Comparison of ENCODE assay signal across 26 cellular contexts in the genomic region with DNA sequence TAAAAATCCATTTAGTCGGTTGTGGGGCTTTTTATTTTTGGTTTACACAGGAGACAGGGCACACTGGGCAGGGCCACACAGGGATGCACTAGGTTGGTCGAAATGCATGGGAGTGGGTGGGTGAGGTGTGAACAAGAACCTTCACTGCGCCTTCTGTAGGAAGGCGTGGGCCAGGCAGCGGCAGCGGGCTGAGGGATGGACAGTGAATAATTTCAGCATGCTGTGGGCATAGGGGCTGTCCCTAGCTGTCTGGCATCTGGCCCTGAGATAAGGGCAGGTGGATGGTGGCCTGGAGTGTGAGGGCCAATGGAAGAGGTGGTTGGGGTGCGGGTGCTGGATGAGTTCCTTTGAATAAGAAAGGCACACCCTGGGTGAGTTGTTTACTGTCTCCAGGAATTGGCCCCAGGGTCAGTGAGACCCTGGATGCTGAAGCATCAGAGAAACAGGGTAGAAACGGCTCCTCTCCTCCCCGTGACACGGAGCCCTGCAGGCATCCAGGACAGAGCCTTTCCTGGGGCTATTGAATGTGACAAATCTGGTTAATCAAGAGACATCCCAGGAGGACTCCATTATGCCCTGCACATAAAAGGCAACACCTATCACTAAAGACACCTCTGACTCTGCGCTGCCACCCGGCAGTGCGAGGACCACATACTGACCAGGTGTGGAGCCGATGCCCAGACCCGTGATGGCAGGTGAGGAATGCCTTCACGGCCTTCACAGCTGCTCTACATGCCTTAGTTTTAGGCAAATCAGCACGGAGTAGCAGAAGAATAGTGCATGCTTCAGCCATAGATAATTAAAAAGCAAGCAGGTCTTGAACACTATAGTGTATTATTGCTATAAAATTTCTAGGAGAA.
"Had no signal": no experiment of that assay in that cellular context is flagged by ENCODE, and none has a peak within 500 bp of the region (broad histone marks: within the 10 kb centered on the region; RNA-seq: fewer than 3 reads in every experiment).

No MANE protein-coding gene starts in this region.

- H3K4me3 Mint-ChIP-seq: activated naive CD8-positive, alpha-beta T cell treated with anti-CD3 and anti-CD28 coated beads for 36 hours; dendritic cell treated with granulocyte-macrophage colony-stimulating factor and Interleukin-4, amounts not matched to agents 40 ng/mL and 50 ng/mL, for 4 days; nephron progenitor cell had no signal

- H3K4me1 ChIP-seq: left lung, tibial artery had no signal

- DNase-seq: activated CD4-positive, alpha-beta T cell treated with anti-CD3 and anti-CD28 coated beads, Interleukin-2, amount 50 U/mL, for 1 hour; activated CD8-positive, alpha-beta memory T cell treated with anti-CD3 and anti-CD28 coated beads, Interleukin-2, amount 50 U/mL, for 4 hours; activated naive CD4-positive, alpha-beta T cell; activated naive CD8-positive, alpha-beta T cell treated with anti-CD3 and anti-CD28 coated beads for 36 hours; amniotic stem cell; effector CD8-positive, alpha-beta T cell; foreskin fibroblast; glutamatergic neuron; hypothalamus; left lung; midbrain; nephron progenitor cell; occipital lobe; posterior cingulate gyrus; retina; stimulated activated CD4-positive, alpha-beta T cell treated with anti-CD3 and anti-CD28 coated beads, Interleukin-12 subunit alpha, Interleukin-12 subunit beta, amount 100 ng/mL, for 4 hours; stimulated activated CD4-positive, alpha-beta T cell treated with anti-CD3 and anti-CD28 coated beads, Interleukin-1b, Interleukin-23, amount 100 ng/mL, for 48 hours; stimulated activated CD8-positive, alpha-beta memory T cell treated with anti-CD3 and anti-CD28 coated beads, Interleukin-4, amount 100 ng/mL, for 48 hours; stimulated activated naive CD8-positive, alpha-beta T cell treated with anti-CD3 and anti-CD28 coated beads, Interleukin-15, Interleukin-2, amounts not matched to agents 100 U/mL and 50 U/mL, for 24 hours; substantia nigra; T1000; tibial artery had no signal

- H3K27me3 ChIP-seq: cardiac muscle cell, left lung, tibial artery had no signal

- H3K4me3 ChIP-seq: cardiac muscle cell, left lung, tibial artery had no signal

- ATAC-seq: activated CD4-positive, CD25-positive, alpha-beta regulatory T cell treated with anti-CD3 and anti-CD28 coated beads, Interleukin-2, amount 50 U/mL, for 24 hours; left lung; stimulated activated naive CD8-positive, alpha-beta T cell treated with anti-CD3 and anti-CD28 coated beads, Interleukin-15, Interleukin-2, amounts not matched to agents 100 U/mL and 50 U/mL, for 24 hours had no signal

- H3K27me3 Mint-ChIP-seq: activated naive CD8-positive, alpha-beta T cell treated with anti-CD3 and anti-CD28 coated beads for 36 hours; dendritic cell treated with granulocyte-macrophage colony-stimulating factor and Interleukin-4, amounts not matched to agents 40 ng/mL and 50 ng/mL, for 4 days had no signal

- H3K36me3 ChIP-seq: cardiac muscle cell, left lung, tibial artery had no signal

- H3K27ac ChIP-seq: cardiac muscle cell, left lung, tibial artery had no signal

- H3K4me1 Mint-ChIP-seq: activated naive CD8-positive, alpha-beta T cell treated with anti-CD3 and anti-CD28 coated beads for 36 hours had no signal

- FAIRE-seq: urothelium cell line had no signal

- H3K27ac Mint-ChIP-seq: activated naive CD8-positive, alpha-beta T cell treated with anti-CD3 and anti-CD28 coated beads for 36 hours; dendritic cell treated with granulocyte-macrophage colony-stimulating factor and Interleukin-4, amounts not matched to agents 40 ng/mL and 50 ng/mL, for 4 days; nephron progenitor cell had no signal
